In genomic region chr7:91233201-91233600, GRCh38 we compare ENCODE assay signal across 18 cellular contexts.
"Had no signal": no experiment of that assay in that cellular context is flagged by ENCODE, and none has a peak within 500 bp of the region (broad histone marks: within the 10 kb centered on the region; RNA-seq: fewer than 3 reads in every experiment).

No MANE protein-coding gene starts in this region.

- H3K36me3 ChIP-seq: brain microvascular endothelial cell, right atrium auricular region, tibial nerve had no signal

- H3K4me1 ChIP-seq: foreskin keratinocyte, right atrium auricular region, tibial nerve had no signal

- H3K9me3 ChIP-seq: right atrium auricular region, tibial nerve had no signal

- H3K4me3 Mint-ChIP-seq: activated CD4-positive, alpha-beta memory T cell treated with anti-CD3 and anti-CD28 coated beads for 36 hours; activated naive CD4-positive, alpha-beta T cell treated with anti-CD3 and anti-CD28 coated beads, Interleukin-2, amount 10 ng/mL, durations not matched to agents 7 days and 5 days; activated T-cell treated with anti-CD3 and anti-CD28 coated beads, Interleukin-2, amount 50 U/mL, for 72 hours; dendritic cell treated with granulocyte-macrophage colony-stimulating factor and Interleukin-4, amounts not matched to agents 40 ng/mL and 50 ng/mL, for 4 days; memory B cell; nephron had no signal

- ATAC-seq: activated T-cell treated with anti-CD3 and anti-CD28 coated beads, Interleukin-2, amount 50 U/mL, for 72 hours; foreskin keratinocyte; left ventricle myocardium superior; stimulated activated naive CD8-positive, alpha-beta T cell treated with anti-CD3 and anti-CD28 coated beads, Interleukin-15, Interleukin-2, amounts not matched to agents 100 U/mL and 50 U/mL, for 24 hours had no signal

- H3K27ac Mint-ChIP-seq: activated CD4-positive, alpha-beta memory T cell treated with anti-CD3 and anti-CD28 coated beads for 36 hours; activated naive CD4-positive, alpha-beta T cell treated with anti-CD3 and anti-CD28 coated beads, Interleukin-2, amount 10 ng/mL, durations not matched to agents 7 days and 5 days; activated T-cell treated with anti-CD3 and anti-CD28 coated beads, Interleukin-2, amount 50 U/mL, for 72 hours; dendritic cell treated with granulocyte-macrophage colony-stimulating factor and Interleukin-4, amounts not matched to agents 40 ng/mL and 50 ng/mL, for 4 days; memory B cell; nephron; progenitor cell of endocrine pancreas had no signal

- DNase-seq: activated CD4-positive, alpha-beta memory T cell treated with anti-CD3 and anti-CD28 coated beads for 36 hours; activated CD4-positive, alpha-beta T cell treated with anti-CD3 and anti-CD28 coated beads for 48 hours; activated effector memory CD4-positive, alpha-beta T cell treated with Interleukin-2 at 50 U/mL for 16 hours; activated naive CD4-positive, alpha-beta T cell treated with anti-CD3 and anti-CD28 coated beads, Interleukin-2, amount 10 ng/mL, durations not matched to agents 7 days and 5 days; activated T-cell treated with anti-CD3 and anti-CD28 coated beads, Interleukin-2, amount 50 U/mL, for 72 hours; brain microvascular endothelial cell; effector CD8-positive, alpha-beta T cell; erythroblast; foreskin keratinocyte; left ventricle myocardium superior; stimulated activated CD4-positive, alpha-beta T cell treated with anti-CD3 and anti-CD28 coated beads, Interleukin-4, amount 100 ng/mL, for 24 hours; stimulated activated naive CD8-positive, alpha-beta T cell treated with anti-CD3 and anti-CD28 coated beads, Interleukin-15, Interleukin-2, amounts not matched to agents 100 U/mL and 50 U/mL, for 24 hours had no signal

- H3K27me3 ChIP-seq: brain microvascular endothelial cell, right atrium auricular region, tibial nerve had no signal

- H3K27ac ChIP-seq: brain microvascular endothelial cell, foreskin keratinocyte, right atrium auricular region, tibial nerve had no signal

- H3K4me3 ChIP-seq: right atrium auricular region, tibial nerve had no signal

- H3K36me3 Mint-ChIP-seq: activated CD4-positive, alpha-beta memory T cell treated with anti-CD3 and anti-CD28 coated beads for 36 hours; activated naive CD4-positive, alpha-beta T cell treated with anti-CD3 and anti-CD28 coated beads, Interleukin-2, amount 10 ng/mL, durations not matched to agents 7 days and 5 days; memory B cell had no signal

- H3K27me3 Mint-ChIP-seq: activated CD4-positive, alpha-beta memory T cell treated with anti-CD3 and anti-CD28 coated beads for 36 hours; activated naive CD4-positive, alpha-beta T cell treated with anti-CD3 and anti-CD28 coated beads, Interleukin-2, amount 10 ng/mL, durations not matched to agents 7 days and 5 days had no signal

- H3K9me3 Mint-ChIP-seq: activated CD4-positive, alpha-beta memory T cell treated with anti-CD3 and anti-CD28 coated beads for 36 hours; activated naive CD4-positive, alpha-beta T cell treated with anti-CD3 and anti-CD28 coated beads, Interleukin-2, amount 10 ng/mL, durations not matched to agents 7 days and 5 days; activated T-cell treated with anti-CD3 and anti-CD28 coated beads, Interleukin-2, amount 50 U/mL, for 72 hours; dendritic cell treated with granulocyte-macrophage colony-stimulating factor and Interleukin-4, amounts not matched to agents 40 ng/mL and 50 ng/mL, for 4 days; memory B cell; nephron had no signal

- H3K4me1 Mint-ChIP-seq: activated naive CD4-positive, alpha-beta T cell treated with anti-CD3 and anti-CD28 coated beads, Interleukin-2, amount 10 ng/mL, durations not matched to agents 7 days and 5 days; memory B cell; nephron had no signal
